Comparison of ENCODE assay signal across 18 cellular contexts in the genomic region with DNA sequence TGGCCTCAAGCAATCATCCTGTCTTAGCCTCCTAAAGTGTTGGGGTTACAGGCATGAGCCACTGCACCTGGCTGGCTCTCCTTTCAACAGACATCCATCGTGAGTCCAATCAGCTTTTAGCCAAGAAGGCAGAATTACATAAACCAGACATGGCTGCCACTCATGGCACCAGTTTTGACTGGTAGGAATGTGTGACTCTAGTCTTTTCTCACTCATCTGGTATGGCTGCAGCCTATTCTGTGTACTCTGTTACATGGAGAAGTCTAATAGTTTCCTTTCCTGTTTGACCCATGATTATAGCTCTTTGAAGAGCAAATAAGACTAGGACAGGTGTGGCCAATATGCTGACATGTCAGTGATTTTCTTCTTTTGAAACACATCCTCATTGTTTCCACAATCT. TPM values are rescaled to one million over a fixed set of nuclear protein-coding genes. Genes with fewer than 3 reads are reported as not detected.
DNase-seq lines count a peak whose midpoint lies in the region; ATAC-seq and TF ChIP-seq lines count a peak whose summit lies in the region.
"Had no signal": no experiment of that assay in that cellular context is flagged by ENCODE, and none has a peak within 500 bp of the region (broad histone marks: within the 10 kb centered on the region; RNA-seq: fewer than 3 reads in every experiment).

No MANE protein-coding gene starts in this region.

- H3K4me1 ChIP-seq in skeletal muscle tissue (ENCODE audit: control insufficient read depth in 3 of 3, insufficient read depth in 3 of 3, low read length in 3 of 3): peaks cover 13 to 25% (median 14%) of the 10 kb centered on the region in 3 donors
- H3K4me1 ChIP-seq: BE2C had no signal

- no peak overlapping the region for H3K9ac ChIP-seq in skeletal muscle tissue (ENCODE audit: low read depth in 1 of 3, low read length in 3 of 3)

- H3K27me3 ChIP-seq in skeletal muscle tissue (ENCODE audit: control insufficient read depth in 3 of 3, insufficient read depth in 3 of 3, low read length in 3 of 3): no peaks in the 10 kb centered on the region
- H3K27me3 ChIP-seq: BE2C, heart right ventricle had no signal

- peak; percentile 55 for ATAC-seq in GM21529 (IDR thresholded peaks at IDR 0.05; ENCODE audit: unreplicated experiment)
- no peak for ATAC-seq in omental fat pad (ENCODE audit: low FRiP score)
- ATAC-seq in GM18873 (IDR thresholded peaks at IDR 0.05; ENCODE audit: low FRiP score, unreplicated experiment): no peak
- ATAC-seq: T-cell had no signal

- H3K4me3 ChIP-seq in skeletal muscle tissue (ENCODE audit: low read length in 3 of 3): no peak overlapping the region
- H3K4me3 ChIP-seq: heart right ventricle, skin epidermis had no signal

- no peak for TF ChIP-seq CTCF in omental fat pad (IDR thresholded peaks at IDR 0.05)

- no peaks in the 10 kb centered on the region for H3K36me3 ChIP-seq in skeletal muscle tissue (ENCODE audit: control insufficient read depth in 3 of 3, insufficient read depth in 3 of 3, low read length in 3 of 3)
- H3K36me3 ChIP-seq: BE2C, heart right ventricle had no signal

- DNase-seq in MV-4-11 (lab: John Stamatoyannopoulos, UW): peak; percentile 37
- DNase-seq in omental fat pad (ENCODE audit: low spot score): no peak
- no peak for DNase-seq in SKM-1 (lab: John Stamatoyannopoulos, UW; ENCODE audit: unreplicated experiment)
- DNase-seq: activated CD4-positive, alpha-beta T cell treated with anti-CD3 and anti-CD28 coated beads, Interleukin-2, amount 50 U/mL, for 1 hour; activated gamma-delta T cell treated with Interleukin-2 at 50 U/mL for 16 hours; amniotic stem cell; BE2C; central memory CD4-positive, alpha-beta T cell; heart right ventricle; KG1; NCI-H1105 treated with DMSO at 0.1 percent for 48 hours; NCI-H2171; T-cell had no signal

- H3K27ac ChIP-seq in angular gyrus (ENCODE audit: low read depth, low read length): peak overlapping the region; percentile 12
- H3K27ac ChIP-seq in skeletal muscle tissue (ENCODE audit: low read depth, low read length): peak overlapping the region; percentile 32

- no peaks in the 10 kb centered on the region for H3K9me3 ChIP-seq in skeletal muscle tissue (ENCODE audit: control insufficient read depth in 3 of 3, low read length in 3 of 3)
- H3K9me3 ChIP-seq: BE2C had no signal

RNA-seq across cellular contexts. Expression of a gene that starts 27.0 kb away (rescaled TPM):
- total RNA-seq in skeletal muscle tissue (15.1 TPM), omental fat pad (10 to 100 TPM; 13.3 to 43.5 (median 26.8) TPM)
